In genomic region chr22:38109391-38110000, GRCh38 we compare ENCODE assay signal across 13 cellular contexts. TPM values are rescaled to one million over a fixed set of nuclear protein-coding genes. Genes with fewer than 3 reads are reported as not detected.
DNase-seq lines count a peak whose midpoint lies in the region; ATAC-seq lines count a peak whose summit lies in the region.
"Had no signal": no experiment of that assay in that cellular context is flagged by ENCODE, and none has a peak within 500 bp of the region (broad histone marks: within the 10 kb centered on the region; RNA-seq: fewer than 3 reads in every experiment).

No MANE protein-coding gene starts in this region.

- H3K4me1 Mint-ChIP-seq in T-helper 1 cell treated with Interleukin-12 subunit alpha and Interleukin-12 subunit beta and Interleukin-4 antibody, amounts not matched to agents 30 μg/mL and 1 μg/mL, for 36 hours (ENCODE audit: low read depth) = peaks cover 8% of the 10 kb centered on the region

- peaks cover 3% of the 10 kb centered on the region for H3K36me3 Mint-ChIP-seq in T-helper 1 cell treated with Interleukin-12 subunit alpha and Interleukin-12 subunit beta and Interleukin-4 antibody, amounts not matched to agents 30 μg/mL and 1 μg/mL, for 36 hours (ENCODE audit: low read depth)

- H3K4me3 Mint-ChIP-seq in T-helper 1 cell treated with Interleukin-12 subunit alpha and Interleukin-12 subunit beta and Interleukin-4 antibody, amounts not matched to agents 30 μg/mL and 1 μg/mL, for 36 hours = no peak overlapping the region

- H3K9me3 Mint-ChIP-seq in T-helper 1 cell treated with Interleukin-12 subunit alpha and Interleukin-12 subunit beta and Interleukin-4 antibody, amounts not matched to agents 30 μg/mL and 1 μg/mL, for 36 hours = peaks cover 3% of the 10 kb centered on the region

- peak; percentile 60 for DNase-seq in Right ventricle myocardium inferior (ENCODE audit: missing footprints)
- DNase-seq in cardiac septum (ENCODE audit: low spot score) = no peak
- peak; percentile 84 for DNase-seq in left kidney (ENCODE audit: low read depth, low spot score)
- DNase-seq in dermis blood vessel endothelial cell = no peak
- DNase-seq in stimulated activated CD8-positive, alpha-beta memory T cell treated with anti-CD3 and anti-CD28 coated beads, Interleukin-4, amount 100 ng/mL, for 48 hours = no peak
- DNase-seq: NCI-H526, sigmoid colon had no signal

- peak overlapping the region; percentile 83 for H3K27ac Mint-ChIP-seq in T-helper 1 cell treated with Interleukin-12 subunit alpha and Interleukin-12 subunit beta and Interleukin-4 antibody, amounts not matched to agents 30 μg/mL and 1 μg/mL, for 36 hours

- intact Hi-C loops in Right ventricle myocardium inferior (cut with DNase I) = no loop called here
- intact Hi-C loops in cardiac septum (cut with DNase I) = no loop called here

- H3K27me3 Mint-ChIP-seq in T-helper 1 cell treated with Interleukin-12 subunit alpha and Interleukin-12 subunit beta and Interleukin-4 antibody, amounts not matched to agents 30 μg/mL and 1 μg/mL, for 36 hours (ENCODE audit: low read depth) = no peaks in the 10 kb centered on the region

- no peak for ATAC-seq in Right ventricle myocardium inferior
- no peak for ATAC-seq in GM21723 (IDR thresholded peaks at IDR 0.05; ENCODE audit: unreplicated experiment)
- ATAC-seq in GM18868 (IDR thresholded peaks at IDR 0.05; ENCODE audit: unreplicated experiment) = no peak
- ATAC-seq: body of pancreas had no signal

RNA-seq across cellular contexts. Expression of gene BAIAP2L2, which starts 1.0 kb away (rescaled TPM):
- total RNA-seq in Right ventricle myocardium inferior = 0.30 TPM
- 0.24 TPM for total RNA-seq in cardiac septum
- total RNA-seq in dermis blood vessel endothelial cell = not detected in 2 replicates

RNA-seq across cellular contexts. Expression of gene SLC16A8, which starts 25.5 kb away (rescaled TPM):
- total RNA-seq in Right ventricle myocardium inferior (not detected), cardiac septum (not detected), dermis blood vessel endothelial cell (0.05 TPM in 1 of 2 replicates, not detected in the other)
- total RNA-seq: body of pancreas; mononuclear cell; T-helper 1 cell treated with Interleukin-12 subunit alpha and Interleukin-12 subunit beta and Interleukin-4 antibody, amounts not matched to agents 30 ng/mL and 1 ng/mL, for 36 hours had no signal

RNA-seq across cellular contexts. Expression of gene PICK1, which starts 52.3 kb away (rescaled TPM):
- total RNA-seq in Right ventricle myocardium inferior (20.9 TPM), cardiac septum (19.1 TPM), dermis blood vessel endothelial cell (15.5 and 18.7 TPM in 2 replicates)

Comparison
In these comparisons a context has a peak if more than half of its experiments do, and no peak if none do; other contexts are left out.
1. DNase-seq: peak in Right ventricle myocardium inferior (single experiment) and left kidney (single experiment); none in cardiac septum (single experiment), dermis blood vessel endothelial cell (single experiment) and stimulated activated CD8-positive, alpha-beta memory T cell treated with anti-CD3 and anti-CD28 coated beads, Interleukin-4, amount 100 ng/mL, for 48 hours (single experiment).